ENCODE assay signal across 1 cellular context in the genomic region with DNA sequence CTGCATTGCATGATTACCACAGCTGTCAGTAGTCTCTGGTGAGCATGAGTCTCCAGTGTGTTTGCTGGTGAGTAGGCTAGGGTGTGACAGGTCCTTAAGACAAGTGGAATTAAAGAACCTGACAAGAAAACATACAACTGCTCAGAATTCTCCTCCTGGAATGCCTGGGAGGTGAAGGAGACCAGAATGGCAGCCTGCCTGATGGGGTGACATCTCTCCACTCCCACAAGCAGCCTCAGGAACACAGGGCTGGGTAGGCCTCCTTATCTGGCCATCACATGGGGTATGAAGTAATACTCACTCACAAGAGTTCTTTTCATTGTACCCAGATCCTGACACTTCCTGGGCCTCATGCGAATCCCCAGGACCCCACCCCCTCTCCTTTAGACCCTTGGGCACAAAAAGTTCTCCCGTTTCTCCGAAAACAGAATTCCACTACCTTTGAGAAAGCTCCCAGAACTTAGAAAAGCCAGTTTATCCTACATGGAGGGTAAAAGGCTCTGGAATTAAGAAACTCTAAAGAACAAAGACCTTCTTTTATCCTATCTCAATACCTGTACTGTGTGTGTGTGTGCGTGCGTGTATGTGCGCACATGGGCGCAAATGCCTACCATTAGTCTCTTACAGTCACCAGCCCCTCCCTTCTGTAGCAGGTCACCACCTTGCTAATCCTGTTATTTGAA.
TF ChIP-seq lines count a peak whose summit lies in the region.

No MANE protein-coding gene starts in this region.

TF ChIP-seq in K562, 482 proteins besides CTCF, POLR2A, EP300 and RAD21 (continued from another document and continues in another):
- no peak for TF ChIP-seq NR0B1 (IDR thresholded peaks at IDR 0.05; ENCODE audit: partially characterized antibody)
- TF ChIP-seq IRF9 (tag; IDR thresholded peaks at IDR 0.05) = no peak; the same call in 1 of the 2 replicates
- peak; percentile 82 for TF ChIP-seq GATA2 (CRISPR knock-in tag; IDR thresholded peaks at IDR 0.05)
- no peak for TF ChIP-seq PBX2 (CRISPR knock-in tag; IDR thresholded peaks at IDR 0.05; ENCODE audit: low read depth)
- 0 out of 2 replicates have a peak, but pooled peaks have one; percentile 29 for TF ChIP-seq PBX2 (tag; conservative IDR thresholded peaks at IDR 0.05; ENCODE audit: low read depth)
- TF ChIP-seq TEAD2 (tag; IDR thresholded peaks at IDR 0.05) = no peak
- TF ChIP-seq, protein P1, sequence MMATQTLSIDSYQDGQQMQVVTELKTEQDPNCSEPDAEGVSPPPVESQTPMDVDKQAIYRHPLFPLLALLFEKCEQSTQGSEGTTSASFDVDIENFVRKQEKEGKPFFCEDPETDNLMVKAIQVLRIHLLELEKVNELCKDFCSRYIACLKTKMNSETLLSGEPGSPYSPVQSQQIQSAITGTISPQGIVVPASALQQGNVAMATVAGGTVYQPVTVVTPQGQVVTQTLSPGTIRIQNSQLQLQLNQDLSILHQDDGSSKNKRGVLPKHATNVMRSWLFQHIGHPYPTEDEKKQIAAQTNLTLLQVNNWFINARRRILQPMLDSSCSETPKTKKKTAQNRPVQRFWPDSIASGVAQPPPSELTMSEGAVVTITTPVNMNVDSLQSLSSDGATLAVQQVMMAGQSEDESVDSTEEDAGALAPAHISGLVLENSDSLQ (IDR thresholded peaks at IDR 0.05) = peak; percentile 50
- no peak for TF ChIP-seq ZKSCAN8 (CRISPR knock-in tag; IDR thresholded peaks at IDR 0.05)
- TF ChIP-seq, protein P2, sequence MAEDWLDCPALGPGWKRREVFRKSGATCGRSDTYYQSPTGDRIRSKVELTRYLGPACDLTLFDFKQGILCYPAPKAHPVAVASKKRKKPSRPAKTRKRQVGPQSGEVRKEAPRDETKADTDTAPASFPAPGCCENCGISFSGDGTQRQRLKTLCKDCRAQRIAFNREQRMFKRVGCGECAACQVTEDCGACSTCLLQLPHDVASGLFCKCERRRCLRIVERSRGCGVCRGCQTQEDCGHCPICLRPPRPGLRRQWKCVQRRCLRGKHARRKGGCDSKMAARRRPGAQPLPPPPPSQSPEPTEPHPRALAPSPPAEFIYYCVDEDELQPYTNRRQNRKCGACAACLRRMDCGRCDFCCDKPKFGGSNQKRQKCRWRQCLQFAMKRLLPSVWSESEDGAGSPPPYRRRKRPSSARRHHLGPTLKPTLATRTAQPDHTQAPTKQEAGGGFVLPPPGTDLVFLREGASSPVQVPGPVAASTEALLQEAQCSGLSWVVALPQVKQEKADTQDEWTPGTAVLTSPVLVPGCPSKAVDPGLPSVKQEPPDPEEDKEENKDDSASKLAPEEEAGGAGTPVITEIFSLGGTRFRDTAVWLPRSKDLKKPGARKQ (CRISPR knock-in tag; IDR thresholded peaks at IDR 0.05) = no peak
- TF ChIP-seq RHOXF2B (CRISPR knock-in tag; conservative IDR thresholded peaks at IDR 0.05) = no peak
- peak; percentile 68 for TF ChIP-seq ARID1B (IDR thresholded peaks at IDR 0.05)
- 0 out of 2 replicates have a peak, but pooled peaks have one; percentile 22 for TF ChIP-seq ZNF766 (CRISPR knock-in tag; conservative IDR thresholded peaks at IDR 0.05)
- TF ChIP-seq ZNF695 (CRISPR knock-in tag; IDR thresholded peaks at IDR 0.05) = no peak
- TF ChIP-seq MTA3 (IDR thresholded peaks at IDR 0.05; ENCODE audit: borderline replicate concordance) = peak; percentile 53; the same call in 1 of the 2 replicates
- TF ChIP-seq, protein P3, sequence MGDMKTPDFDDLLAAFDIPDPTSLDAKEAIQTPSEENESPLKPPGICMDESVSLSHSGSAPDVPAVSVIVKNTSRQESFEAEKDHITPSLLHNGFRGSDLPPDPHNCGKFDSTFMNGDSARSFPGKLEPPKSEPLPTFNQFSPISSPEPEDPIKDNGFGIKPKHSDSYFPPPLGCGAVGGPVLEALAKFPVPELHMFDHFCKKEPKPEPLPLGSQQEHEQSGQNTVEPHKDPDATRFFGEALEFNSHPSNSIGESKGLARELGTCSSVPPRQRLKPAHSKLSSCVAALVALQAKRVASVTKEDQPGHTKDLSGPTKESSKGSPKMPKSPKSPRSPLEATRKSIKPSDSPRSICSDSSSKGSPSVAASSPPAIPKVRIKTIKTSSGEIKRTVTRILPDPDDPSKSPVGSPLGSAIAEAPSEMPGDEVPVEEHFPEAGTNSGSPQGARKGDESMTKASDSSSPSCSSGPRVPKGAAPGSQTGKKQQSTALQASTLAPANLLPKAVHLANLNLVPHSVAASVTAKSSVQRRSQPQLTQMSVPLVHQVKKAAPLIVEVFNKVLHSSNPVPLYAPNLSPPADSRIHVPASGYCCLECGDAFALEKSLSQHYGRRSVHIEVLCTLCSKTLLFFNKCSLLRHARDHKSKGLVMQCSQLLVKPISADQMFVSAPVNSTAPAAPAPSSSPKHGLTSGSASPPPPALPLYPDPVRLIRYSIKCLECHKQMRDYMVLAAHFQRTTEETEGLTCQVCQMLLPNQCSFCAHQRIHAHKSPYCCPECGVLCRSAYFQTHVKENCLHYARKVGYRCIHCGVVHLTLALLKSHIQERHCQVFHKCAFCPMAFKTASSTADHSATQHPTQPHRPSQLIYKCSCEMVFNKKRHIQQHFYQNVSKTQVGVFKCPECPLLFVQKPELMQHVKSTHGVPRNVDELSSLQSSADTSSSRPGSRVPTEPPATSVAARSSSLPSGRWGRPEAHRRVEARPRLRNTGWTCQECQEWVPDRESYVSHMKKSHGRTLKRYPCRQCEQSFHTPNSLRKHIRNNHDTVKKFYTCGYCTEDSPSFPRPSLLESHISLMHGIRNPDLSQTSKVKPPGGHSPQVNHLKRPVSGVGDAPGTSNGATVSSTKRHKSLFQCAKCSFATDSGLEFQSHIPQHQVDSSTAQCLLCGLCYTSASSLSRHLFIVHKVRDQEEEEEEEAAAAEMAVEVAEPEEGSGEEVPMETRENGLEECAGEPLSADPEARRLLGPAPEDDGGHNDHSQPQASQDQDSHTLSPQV (IDR thresholded peaks at IDR 0.05) = peak; percentile 83
- TF ChIP-seq PCBP1 (IDR thresholded peaks at IDR 0.05; ENCODE audit: low read depth, low read length, poor library complexity, severe bottlenecking) = no peak
- no peak for TF ChIP-seq SRSF3 (IDR thresholded peaks at IDR 0.05; ENCODE audit: insufficient read depth, low read length)
- TF ChIP-seq ZNF274 (IDR thresholded peaks at IDR 0.05; ENCODE audit: borderline replicate concordance, low read depth, low read length) = no peak
- TF ChIP-seq ZKSCAN3 (CRISPR knock-in tag; IDR thresholded peaks at IDR 0.05) = no peak
- no peak for TF ChIP-seq NCOR1 (IDR thresholded peaks at IDR 0.05)
- TF ChIP-seq USF1 (CRISPR knock-in tag; IDR thresholded peaks at IDR 0.05) = peak; percentile 25; the same call in 1 of the 2 replicates
- no peak for TF ChIP-seq IFI16 (CRISPR knock-in tag; IDR thresholded peaks at IDR 0.05)
- no peak for TF ChIP-seq ZBTB17 (CRISPR knock-in tag; IDR thresholded peaks at IDR 0.05)
- peak; percentile 74 for TF ChIP-seq SMARCE1 (IDR thresholded peaks at IDR 0.05)
- TF ChIP-seq, protein P4, sequence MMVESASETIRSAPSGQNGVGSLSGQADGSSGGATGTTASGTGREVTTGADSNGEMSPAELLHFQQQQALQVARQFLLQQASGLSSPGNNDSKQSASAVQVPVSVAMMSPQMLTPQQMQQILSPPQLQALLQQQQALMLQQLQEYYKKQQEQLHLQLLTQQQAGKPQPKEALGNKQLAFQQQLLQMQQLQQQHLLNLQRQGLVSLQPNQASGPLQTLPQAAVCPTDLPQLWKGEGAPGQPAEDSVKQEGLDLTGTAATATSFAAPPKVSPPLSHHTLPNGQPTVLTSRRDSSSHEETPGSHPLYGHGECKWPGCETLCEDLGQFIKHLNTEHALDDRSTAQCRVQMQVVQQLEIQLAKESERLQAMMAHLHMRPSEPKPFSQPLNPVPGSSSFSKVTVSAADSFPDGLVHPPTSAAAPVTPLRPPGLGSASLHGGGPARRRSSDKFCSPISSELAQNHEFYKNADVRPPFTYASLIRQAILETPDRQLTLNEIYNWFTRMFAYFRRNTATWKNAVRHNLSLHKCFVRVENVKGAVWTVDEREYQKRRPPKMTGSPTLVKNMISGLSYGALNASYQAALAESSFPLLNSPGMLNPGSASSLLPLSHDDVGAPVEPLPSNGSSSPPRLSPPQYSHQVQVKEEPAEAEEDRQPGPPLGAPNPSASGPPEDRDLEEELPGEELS (CRISPR knock-in tag; IDR thresholded peaks at IDR 0.05; ENCODE audit: borderline replicate concordance) = no peak
- TF ChIP-seq, protein P5, sequence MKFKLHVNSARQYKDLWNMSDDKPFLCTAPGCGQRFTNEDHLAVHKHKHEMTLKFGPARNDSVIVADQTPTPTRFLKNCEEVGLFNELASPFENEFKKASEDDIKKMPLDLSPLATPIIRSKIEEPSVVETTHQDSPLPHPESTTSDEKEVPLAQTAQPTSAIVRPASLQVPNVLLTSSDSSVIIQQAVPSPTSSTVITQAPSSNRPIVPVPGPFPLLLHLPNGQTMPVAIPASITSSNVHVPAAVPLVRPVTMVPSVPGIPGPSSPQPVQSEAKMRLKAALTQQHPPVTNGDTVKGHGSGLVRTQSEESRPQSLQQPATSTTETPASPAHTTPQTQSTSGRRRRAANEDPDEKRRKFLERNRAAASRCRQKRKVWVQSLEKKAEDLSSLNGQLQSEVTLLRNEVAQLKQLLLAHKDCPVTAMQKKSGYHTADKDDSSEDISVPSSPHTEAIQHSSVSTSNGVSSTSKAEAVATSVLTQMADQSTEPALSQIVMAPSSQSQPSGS (CRISPR knock-in tag; IDR thresholded peaks at IDR 0.05) = no peak
- peak; percentile 58; the same call in 1 of the 2 replicates for TF ChIP-seq FOXJ2 (tag; IDR thresholded peaks at IDR 0.05)
- TF ChIP-seq HDAC2 (IDR thresholded peaks at IDR 0.05) = no peak
- 0 out of 2 replicates have a peak, but pooled peaks have one; percentile 54 for TF ChIP-seq ZNF175 (CRISPR knock-in tag; IDR thresholded peaks at IDR 0.05; ENCODE audit: low read depth)
- TF ChIP-seq, protein P6, sequence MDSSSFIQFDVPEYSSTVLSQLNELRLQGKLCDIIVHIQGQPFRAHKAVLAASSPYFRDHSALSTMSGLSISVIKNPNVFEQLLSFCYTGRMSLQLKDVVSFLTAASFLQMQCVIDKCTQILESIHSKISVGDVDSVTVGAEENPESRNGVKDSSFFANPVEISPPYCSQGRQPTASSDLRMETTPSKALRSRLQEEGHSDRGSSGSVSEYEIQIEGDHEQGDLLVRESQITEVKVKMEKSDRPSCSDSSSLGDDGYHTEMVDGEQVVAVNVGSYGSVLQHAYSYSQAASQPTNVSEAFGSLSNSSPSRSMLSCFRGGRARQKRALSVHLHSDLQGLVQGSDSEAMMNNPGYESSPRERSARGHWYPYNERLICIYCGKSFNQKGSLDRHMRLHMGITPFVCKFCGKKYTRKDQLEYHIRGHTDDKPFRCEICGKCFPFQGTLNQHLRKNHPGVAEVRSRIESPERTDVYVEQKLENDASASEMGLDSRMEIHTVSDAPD (CRISPR knock-in tag; IDR thresholded peaks at IDR 0.05) = no peak
- TF ChIP-seq ZNF639 (CRISPR knock-in tag; conservative IDR thresholded peaks at IDR 0.05 in 1 of 2, IDR thresholded peaks at IDR 0.05 in 1 of 2) = peak in 1 of 2 experiments; percentile 40; a peak in 1 of 4 replicates
- TF ChIP-seq, protein P7, sequence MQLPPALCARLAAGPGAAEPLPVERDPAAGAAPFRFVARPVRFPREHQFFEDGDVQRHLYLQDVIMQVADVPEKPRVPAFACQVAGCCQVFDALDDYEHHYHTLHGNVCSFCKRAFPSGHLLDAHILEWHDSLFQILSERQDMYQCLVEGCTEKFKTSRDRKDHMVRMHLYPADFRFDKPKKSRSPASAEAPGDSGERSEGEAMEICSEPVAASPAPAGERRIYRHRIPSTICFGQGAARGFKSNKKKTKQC (CRISPR knock-in tag; IDR thresholded peaks at IDR 0.05) = no peak
- TF ChIP-seq THRAP3 (IDR thresholded peaks at IDR 0.05; ENCODE audit: borderline replicate concordance) = no peak
- TF ChIP-seq NELFE (IDR thresholded peaks at IDR 0.05; ENCODE audit: insufficient read depth, insufficient read length) = no peak
